In the genomic region with DNA sequence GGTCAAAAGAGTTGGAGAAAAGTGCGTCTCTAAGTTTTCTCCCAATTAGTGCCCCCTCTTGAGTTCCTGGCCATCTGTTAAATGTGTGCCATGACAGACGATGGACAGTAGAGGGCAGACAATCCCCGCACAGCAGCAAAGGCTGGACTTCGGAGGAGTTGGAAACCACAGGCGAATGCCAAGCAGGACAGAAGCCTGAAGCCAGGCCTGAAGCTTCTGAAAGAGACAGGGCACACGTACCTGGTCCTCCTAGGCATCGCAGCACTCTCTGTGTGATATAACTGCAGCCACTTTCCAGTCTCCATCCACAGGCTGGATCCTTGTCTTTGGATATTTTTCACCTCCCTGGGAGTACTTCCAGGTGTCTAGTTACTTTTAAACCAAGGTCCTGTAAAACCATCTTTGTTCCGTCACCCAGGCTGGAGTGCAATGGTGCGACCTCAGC, we compare ENCODE assay signal across 8 cellular contexts. TPM values are rescaled to one million over a fixed set of nuclear protein-coding genes. Genes with fewer than 3 reads are reported as not detected.
DNase-seq lines count a peak whose midpoint lies in the region; ATAC-seq and TF ChIP-seq lines count a peak whose summit lies in the region.

No MANE protein-coding gene starts in this region.

- 0 to 15% methylated on average over 3 to 7 of the region's 9 CpGs for WGBS in gastroesophageal sphincter (ENCODE audit: low coverage in 1 of 2), 2 donors

- H3K27me3 ChIP-seq in OCI-LY1 (ENCODE audit: insufficient read depth, low read length) (no peaks in the 10 kb centered on the region), gastroesophageal sphincter (peaks cover 33% of the 10 kb centered on the region), neutrophil (peaks cover 94% of the 10 kb centered on the region)

- no peaks in the 10 kb centered on the region for H3K79me2 ChIP-seq in OCI-LY1 (ENCODE audit: insufficient read depth, low read length)

- no peak for TF ChIP-seq POLR2A in gastroesophageal sphincter (IDR thresholded peaks at IDR 0.05)

- no peak overlapping the region for H2AFZ ChIP-seq in OCI-LY1 (ENCODE audit: low read length)

- in situ Hi-C loops in Caki2 (cut with HindIII; ENCODE audit: low pct_unique_long_range_greater_than_20kb, low sequenced_read_pairs): no loop called here

- H3F3A ChIP-seq in OCI-LY1 (ENCODE audit: insufficient read depth, low read length): no peaks in the 10 kb centered on the region

- no peaks in the 10 kb centered on the region for H4K20me1 ChIP-seq in OCI-LY1 (ENCODE audit: insufficient read depth, low read length)

- H3K9me2 ChIP-seq in OCI-LY1 (ENCODE audit: low read depth, low read length): no peaks in the 10 kb centered on the region

- no peak overlapping the region for H3K4me3 ChIP-seq in OCI-LY1 (ENCODE audit: low read depth, low read length, poor library complexity, severe bottlenecking)
- H3K4me3 ChIP-seq in gastroesophageal sphincter: no peak overlapping the region
- H3K4me3 ChIP-seq in neutrophil (ENCODE audit: low read depth in 1 of 2, low read length in 1 of 2): no peak overlapping the region

- intact Hi-C loops in activated naive CD4-positive, alpha-beta T cell treated with anti-CD3 and anti-CD28 coated beads for 36 hours (cut with micrococcal nuclease): loop anchor here (1.0 to 5.0 kb wide), 3 partner anchors 91 to 338 kb away; a partner anchor contains a TSS

- CTCF ChIA-PET in activated naive CD4-positive, alpha-beta T cell treated with anti-CD3 and anti-CD28 coated beads for 36 hours (lab: Charles Lee): interaction anchor here (0.6 to 2.4 kb wide), 14 partner anchors 8 to 488 kb away, joined by 3 to 21 read pairs (median 4); no protein-coding TSS in a partner anchor

- ATAC-seq in gastroesophageal sphincter (peak; percentile 88), HG03196 (IDR thresholded peaks at IDR 0.05; ENCODE audit: unreplicated experiment) (no peak), GM21360 (IDR thresholded peaks at IDR 0.05; ENCODE audit: unreplicated experiment) (no peak)

- H3K4me1 Mint-ChIP-seq in activated naive CD4-positive, alpha-beta T cell treated with anti-CD3 and anti-CD28 coated beads for 36 hours (ENCODE audit: low read depth): peaks cover 10% of the 10 kb centered on the region

- DNase-seq in Caki2 (ENCODE audit: low read depth) (peak; percentile 52), HK-2 (ENCODE audit: unreplicated experiment) (peak; percentile 78)
- peak; percentile 65 for DNase-seq in activated naive CD4-positive, alpha-beta T cell treated with anti-CD3 and anti-CD28 coated beads for 36 hours

- peak; percentile 75 for TF ChIP-seq CTCF in OCI-LY1 (IDR thresholded peaks at IDR 0.05; ENCODE audit: low read length)
- peak in 3 of 4 experiments; percentile 78 to 90 (median 86) for TF ChIP-seq CTCF in gastroesophageal sphincter (IDR thresholded peaks at IDR 0.05)
- TF ChIP-seq CTCF in neutrophil (IDR thresholded peaks at IDR 0.05): peak; percentile 78

- no peak overlapping the region for H3K4me2 ChIP-seq in OCI-LY1 (ENCODE audit: low read length)

- H3K36me3 ChIP-seq in OCI-LY1 (ENCODE audit: insufficient read depth, low read length) (0 out of 2 replicates have a peak, but pooled peaks cover 7% of the 10 kb centered on the region), gastroesophageal sphincter (no peaks in the 10 kb centered on the region), neutrophil (no peaks in the 10 kb centered on the region)

- no peak overlapping the region for H3K27ac ChIP-seq in OCI-LY1 (ENCODE audit: low read depth, low read length, poor library complexity, severe bottlenecking)
- no peak overlapping the region for H3K27ac ChIP-seq in gastroesophageal sphincter
- H3K27ac ChIP-seq in neutrophil: no peak overlapping the region

- H3K9ac ChIP-seq in OCI-LY1 (ENCODE audit: low read length): no peak overlapping the region

- no peaks in the 10 kb centered on the region for H3K9me3 Mint-ChIP-seq in activated naive CD4-positive, alpha-beta T cell treated with anti-CD3 and anti-CD28 coated beads for 36 hours

- H3K36me3 Mint-ChIP-seq in activated naive CD4-positive, alpha-beta T cell treated with anti-CD3 and anti-CD28 coated beads for 36 hours (ENCODE audit: low read depth): peaks cover 2% of the 10 kb centered on the region

- H3K4me3 Mint-ChIP-seq in activated naive CD4-positive, alpha-beta T cell treated with anti-CD3 and anti-CD28 coated beads for 36 hours: no peak overlapping the region

- no peak overlapping the region for H3K27ac Mint-ChIP-seq in activated naive CD4-positive, alpha-beta T cell treated with anti-CD3 and anti-CD28 coated beads for 36 hours

- no peak for TF ChIP-seq EP300 in gastroesophageal sphincter (IDR thresholded peaks at IDR 0.05)

- no peaks in the 10 kb centered on the region for H3K27me3 Mint-ChIP-seq in activated naive CD4-positive, alpha-beta T cell treated with anti-CD3 and anti-CD28 coated beads for 36 hours (ENCODE audit: low read depth)

- no peaks in the 10 kb centered on the region for H3K9me3 ChIP-seq in OCI-LY1 (ENCODE audit: low read length)
- H3K9me3 ChIP-seq in gastroesophageal sphincter: no peaks in the 10 kb centered on the region
- H3K9me3 ChIP-seq in neutrophil: no peaks in the 10 kb centered on the region

- H3K4me1 ChIP-seq in OCI-LY1 (ENCODE audit: insufficient read depth, low read length, severe bottlenecking) (peaks cover 5% of the 10 kb centered on the region), gastroesophageal sphincter (no peaks in the 10 kb centered on the region), neutrophil (ENCODE audit: control insufficient read depth in 1 of 2, insufficient read depth in 1 of 2, low read depth in 1 of 2, low read length in 1 of 2) (peaks cover 7 to 9% of the 10 kb centered on the region in 2 experiments)

RNA-seq across cellular contexts. Expression of a gene that starts 14.5 kb away (rescaled TPM):
- 5.7 and 6.4 TPM in 2 replicates for total RNA-seq in Caki2 (2014; rRNA removed; shearing (Covaris generic); ENCODE audit: low replicate concordance)
- 1 to 10 TPM in 1 of 2 experiments, under 1 TPM in 1; 0.99 to 1.2 TPM for total RNA-seq in activated naive CD4-positive, alpha-beta T cell treated with anti-CD3 and anti-CD28 coated beads for 36 hours
- total RNA-seq in gastroesophageal sphincter: 1 to 10 TPM in 2 of 4 donors, not detected in 2; 1.4 to 2.1 TPM

RNA-seq across cellular contexts. Expression of a gene that starts 14.7 kb away (rescaled TPM):
- 3.4 and 13.9 TPM in 2 replicates for total RNA-seq in Caki2 (2014; rRNA removed; shearing (Covaris generic); ENCODE audit: low replicate concordance)
- 10 to 100 TPM; 21.7 to 22.5 TPM for total RNA-seq in activated naive CD4-positive, alpha-beta T cell treated with anti-CD3 and anti-CD28 coated beads for 36 hours
- 10 to 100 TPM in 1 of 4 donors, 1 to 10 TPM in 3; 1.9 to 12.0 (median 7.8) TPM for total RNA-seq in gastroesophageal sphincter

RNA-seq across cellular contexts. Expression of a gene that starts 25.2 kb away (rescaled TPM):
- total RNA-seq in Caki2 (2014; rRNA removed; shearing (Covaris generic); ENCODE audit: low replicate concordance): 104 and 186 TPM in 2 replicates
- total RNA-seq in activated naive CD4-positive, alpha-beta T cell treated with anti-CD3 and anti-CD28 coated beads for 36 hours: 10 to 100 TPM; 71.4 to 85.8 TPM
- 10 to 100 TPM; 41.2 to 85.8 (median 68.2) TPM for total RNA-seq in gastroesophageal sphincter

RNA-seq across cellular contexts. Expression of a gene that starts 25.6 kb away (rescaled TPM):
- 15.8 and 16.8 TPM in 2 replicates for total RNA-seq in Caki2 (2014; rRNA removed; shearing (Covaris generic); ENCODE audit: low replicate concordance)
- 1 to 10 TPM; 7.7 to 8.1 TPM for total RNA-seq in activated naive CD4-positive, alpha-beta T cell treated with anti-CD3 and anti-CD28 coated beads for 36 hours
- 10 to 100 TPM; 33.9 to 58.8 (median 40.2) TPM for total RNA-seq in gastroesophageal sphincter

RNA-seq across cellular contexts. Expression of a gene that starts 47.1 kb away (rescaled TPM):
- not detected in 2 replicates for total RNA-seq in Caki2 (2014; rRNA removed; shearing (Covaris generic); ENCODE audit: low replicate concordance)
- not detected for total RNA-seq in activated naive CD4-positive, alpha-beta T cell treated with anti-CD3 and anti-CD28 coated beads for 36 hours
- under 1 TPM in 1 of 4 donors, not detected in 3; 0.39 TPM for total RNA-seq in gastroesophageal sphincter
